Comparison of ENCODE assay signal across 8 cellular contexts in the genomic region with DNA sequence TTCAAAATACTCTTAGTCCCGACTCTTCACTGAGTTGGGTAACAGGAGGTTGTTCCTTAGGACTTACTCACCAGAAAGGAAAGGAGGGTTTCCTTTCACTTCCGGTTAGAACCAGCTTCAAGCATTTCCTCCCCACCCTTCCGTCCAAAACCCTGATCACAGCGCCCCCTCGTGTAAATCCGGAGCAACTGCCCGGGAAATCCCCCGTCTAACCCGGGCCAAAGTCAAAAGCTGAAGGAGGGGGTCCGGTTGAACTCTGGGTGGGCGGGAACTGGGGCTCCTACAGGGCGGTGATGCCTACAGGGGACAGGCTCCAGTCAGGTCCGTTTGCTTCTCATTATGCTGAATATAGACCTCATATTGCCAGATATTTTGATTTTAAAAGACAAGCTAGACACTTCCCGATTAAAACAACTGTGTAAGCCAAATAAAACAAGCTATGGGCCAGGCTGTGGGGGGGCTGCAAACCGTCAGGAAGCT.
DNase-seq lines count a peak whose midpoint lies in the region; ATAC-seq and TF ChIP-seq lines count a peak whose summit lies in the region.

No MANE protein-coding gene starts in this region.

- no peak for TF ChIP-seq POLR2A in GM18505 (IDR thresholded peaks at IDR 0.05; ENCODE audit: borderline replicate concordance, extremely low read depth, insufficient read depth, insufficient read length)

- H3K27me3 ChIP-seq in brain microvascular endothelial cell (replicated peaks): no peaks in the 10 kb centered on the region

- no peaks in the 10 kb centered on the region for H3K36me3 ChIP-seq in brain microvascular endothelial cell (replicated peaks)

- in situ Hi-C loops in brain microvascular endothelial cell (cut with HindIII; ENCODE audit: low pct_ligation_motif_present, low sequenced_read_pairs): no loop called here

- peak; percentile 84 for ATAC-seq in GM18505 (IDR thresholded peaks at IDR 0.05; ENCODE audit: unreplicated experiment)
- ATAC-seq in HG03025 (IDR thresholded peaks at IDR 0.05; ENCODE audit: low FRiP score, unreplicated experiment): peak; percentile 83

- DNase-seq in 8988T: peak; percentile 34
- peak; percentile 87 for DNase-seq in NCI-H2107 treated with DMSO at 0.1 percent for 48 hours (lab: John Stamatoyannopoulos, UW; ENCODE audit: unreplicated experiment)
- peak; percentile 69 for DNase-seq in UCSD-AML1 (lab: John Stamatoyannopoulos, UW; ENCODE audit: unreplicated experiment)
- peak; percentile 76 for DNase-seq in brain microvascular endothelial cell
- peak; percentile 95 for DNase-seq in iris pigment epithelial cell (ENCODE audit: low read depth)
- DNase-seq in stimulated activated CD4-positive, alpha-beta T cell treated with anti-CD3 and anti-CD28 coated beads, Interleukin-12 subunit alpha, Interleukin-12 subunit beta, amount 100 ng/mL, for 4 hours: peak; percentile 66

- H3K27ac ChIP-seq in brain microvascular endothelial cell: peak overlapping the region; percentile 29

- peak; percentile 91 for TF ChIP-seq CTCF in brain microvascular endothelial cell (IDR thresholded peaks at IDR 0.05; ENCODE audit: low read depth, low read length, missing control alignments)

- H3K4me3 ChIP-seq in brain microvascular endothelial cell (ENCODE audit: low read depth, low read length): peak overlapping the region; percentile 30

Comparison
In these comparisons a context has a peak if more than half of its experiments do, and no peak if none do; other contexts are left out.
1. Peak in every context shown above with its lines: DNase-seq, ATAC-seq, H3K4me3 ChIP-seq and H3K27ac ChIP-seq.
2. DNase-seq: peak in every context shown above with its lines; median percentile 95 in iris pigment epithelial cell; 87 in NCI-H2107 treated with DMSO at 0.1 percent for 48 hours; 76 in brain microvascular endothelial cell; 69 in UCSD-AML1; 66 in stimulated activated CD4-positive, alpha-beta T cell treated with anti-CD3 and anti-CD28 coated beads, Interleukin-12 subunit alpha, Interleukin-12 subunit beta, amount 100 ng/mL, for 4 hours; 34 in 8988T.